In genomic region chr18:34085140-34085739, GRCh38 we compare ENCODE assay signal across 20 cellular contexts.
DNase-seq lines count a peak whose midpoint lies in the region; ATAC-seq and TF ChIP-seq lines count a peak whose summit lies in the region.
"Had no signal": no experiment of that assay in that cellular context is flagged by ENCODE, and none has a peak within 500 bp of the region (broad histone marks: within the 10 kb centered on the region; RNA-seq: fewer than 3 reads in every experiment).

No MANE protein-coding gene starts in this region.

- no peaks in the 10 kb centered on the region for H3K36me3 ChIP-seq in HEK293 (ENCODE audit: control insufficient read depth in 2 of 2, insufficient read depth in 1 of 2, low read length in 2 of 2)
- H3K36me3 ChIP-seq in WERI-Rb-1: no peaks in the 10 kb centered on the region

- H3K4me3 ChIP-seq in HEK293 (ENCODE audit: low read depth, low read length) (no peak overlapping the region), WERI-Rb-1 (ENCODE audit: low read depth, low read length) (no peak overlapping the region)
- H3K4me3 ChIP-seq: K562, PC-9 had no signal

- peaks cover 5% of the 10 kb centered on the region; the same call in 1 of the 2 replicates for H3K4me1 ChIP-seq in HEK293 (ENCODE audit: control insufficient read depth, insufficient read depth, low read length)

- TF ChIP-seq CTCF in HEK293 (tag by site-specific recombination; IDR thresholded peaks at IDR 0.05) (no peak), WERI-Rb-1 (IDR thresholded peaks at IDR 0.05; ENCODE audit: low read depth, low read length) (no peak)

- CTCF ChIA-PET in HEK293 (lab: Yijun Ruan, JAX): interaction anchor here (0.6 kb wide), 2 partner anchors 111 to 593 kb away, joined by 3 read pairs; no protein-coding TSS in a partner anchor

- POLR2A ChIA-PET in HEK293 (lab: Yijun Ruan, JAX): no interaction called here

- H3K9me3 ChIP-seq in HEK293 (ENCODE audit: control insufficient read depth, insufficient read depth, low read depth, low read length): no peaks in the 10 kb centered on the region
- H3K9me3 ChIP-seq in WERI-Rb-1 (ENCODE audit: severe bottlenecking): no peaks in the 10 kb centered on the region

- ATAC-seq in GM21367 (IDR thresholded peaks at IDR 0.05; ENCODE audit: unreplicated experiment) (no peak), HG03045 (IDR thresholded peaks at IDR 0.05; ENCODE audit: unreplicated experiment) (no peak)
- ATAC-seq: K562 had no signal

- H3K27ac ChIP-seq in HEK293 (ENCODE audit: extremely low read depth, low read depth, low read length): no peak overlapping the region
- no peak overlapping the region for H3K27ac ChIP-seq in WERI-Rb-1
- H3K27ac ChIP-seq: PC-9, RWPE1 had no signal

- no peaks in the 10 kb centered on the region for H3K27me3 ChIP-seq in WERI-Rb-1 (ENCODE audit: insufficient read depth, low read depth, severe bottlenecking)

- DNase-seq in D341Med (ENCODE audit: low spot score) (peak; percentile 68), NCI-H2171 treated with DMSO at 0.1 percent for 48 hours (lab: John Stamatoyannopoulos, UW) (peak; percentile 50), WERI-Rb-1 (peak; percentile 6), NOMO-1 treated with dmso at 0.1 percent for 144 hours (lab: John Stamatoyannopoulos, UW; ENCODE audit: unreplicated experiment) (no peak)
- DNase-seq: ACHN; C1 segment of cervical spinal cord; CD8-positive, alpha-beta memory T cell; DMS 273 treated with DMSO at 0.1 percent for 48 hours; GDM1; HCEC 1CT; NCI-H2029; NCI-H510A; NK-92 treated with Interleukin-12 subunit alpha and Interleukin-12 subunit beta, amount 100 ng/mL, for 24 hours; PC-9; T1000 had no signal

TF ChIP-seq in HEK293, 187 proteins besides CTCF, POLR2A, EP300 and RAD21:
- TF ChIP-seq FEZF1 (tag by site-specific recombination; IDR thresholded peaks at IDR 0.05) (0 out of 2 replicates have a peak, but pooled peaks have one; percentile 33), ZNF155 (tag by site-specific recombination; IDR thresholded peaks at IDR 0.05) (no peak)
